1 cellular context compared by ENCODE assay signal in the genomic region with DNA sequence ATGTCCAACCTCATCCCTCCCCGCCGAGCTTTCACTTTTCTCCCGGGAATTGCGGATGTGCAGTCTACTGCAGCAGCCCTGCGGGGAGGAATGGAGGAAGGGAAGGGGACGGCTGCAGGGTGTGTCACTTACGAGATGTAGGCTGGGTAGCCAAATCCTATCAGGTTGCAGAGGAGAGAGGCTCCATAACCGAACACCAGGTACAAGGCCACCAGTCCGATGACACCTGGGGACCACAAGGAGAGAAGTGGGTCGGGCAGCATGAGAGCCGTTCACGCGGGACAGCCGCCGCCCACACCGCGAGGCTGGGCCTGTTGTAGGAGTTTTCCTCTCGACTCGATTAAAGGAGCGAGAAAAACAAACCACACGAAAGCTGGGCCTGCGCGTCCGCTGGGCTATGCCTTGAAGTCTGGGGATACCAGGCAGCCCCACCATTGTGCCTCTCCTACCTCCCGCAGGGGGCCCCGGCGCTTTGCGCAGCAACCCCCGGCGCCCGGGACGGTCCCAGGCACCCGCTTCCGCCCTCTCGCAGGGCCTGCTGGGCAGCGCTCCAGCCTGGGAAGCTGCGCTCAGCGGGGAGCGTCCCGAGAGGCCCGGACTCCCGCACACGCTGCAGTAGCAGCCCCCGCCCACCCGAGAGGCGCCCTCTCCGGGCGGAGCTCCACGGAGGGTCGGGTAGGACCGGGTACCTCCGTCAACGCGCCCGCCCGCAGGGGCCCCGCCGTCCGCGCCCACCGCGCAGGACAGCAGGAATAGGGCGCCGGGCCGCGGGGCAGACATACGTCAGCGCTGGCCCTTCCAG.
A peak's percentile ranks its signal among the peaks of the same experiment; 100 is the strongest.
TF ChIP-seq lines count a peak whose summit lies in the region.

No MANE protein-coding gene starts in this region.

TF ChIP-seq in HEK293, 187 proteins besides CTCF, POLR2A, EP300 and RAD21 (continued from another document and continues in another):
- TF ChIP-seq ZNF610 (tag by site-specific recombination; IDR thresholded peaks at IDR 0.05; ENCODE audit: borderline replicate concordance) (peak; percentile 67; the same call in 1 of the 2 replicates), ZNF549 (tag by site-specific recombination; IDR thresholded peaks at IDR 0.05) (no peak), ZNF654 (tag by site-specific recombination; IDR thresholded peaks at IDR 0.05; ENCODE audit: low read depth) (no peak), ZNF514 (tag by site-specific recombination; IDR thresholded peaks at IDR 0.05) (no peak), ZNF292 (tag by site-specific recombination; IDR thresholded peaks at IDR 0.05; ENCODE audit: borderline replicate concordance, low read depth) (no peak), KLF7 (tag by site-specific recombination; IDR thresholded peaks at IDR 0.05; ENCODE audit: borderline replicate concordance) (peak; percentile 86; the same call in 1 of the 2 replicates), YY2 (tag by site-specific recombination; IDR thresholded peaks at IDR 0.05) (no peak), TRIM28 (IDR thresholded peaks at IDR 0.05; ENCODE audit: borderline replicate concordance, low read length) (no peak), ZNF768 (tag by site-specific recombination; IDR thresholded peaks at IDR 0.05) (no peak), ZNF837 (tag by site-specific recombination; IDR thresholded peaks at IDR 0.05) (no peak), SP7 (tag by site-specific recombination; IDR thresholded peaks at IDR 0.05) (peak; percentile 56), GLI4 (tag by site-specific recombination; IDR thresholded peaks at IDR 0.05) (no peak), ZNF830 (tag by site-specific recombination; IDR thresholded peaks at IDR 0.05; ENCODE audit: low read depth) (no peak), ZNF473 (tag by site-specific recombination; IDR thresholded peaks at IDR 0.05) (no peak), ZNF223 (tag by site-specific recombination; IDR thresholded peaks at IDR 0.05) (no peak), SP2 (tag by site-specific recombination; IDR thresholded peaks at IDR 0.05) (peak; percentile 68), ZNF777 (tag by site-specific recombination; IDR thresholded peaks at IDR 0.05; ENCODE audit: borderline replicate concordance) (no peak), REPIN1 (tag by site-specific recombination; IDR thresholded peaks at IDR 0.05; ENCODE audit: low read depth) (0 out of 2 replicates have a peak, but pooled peaks have one; percentile 41), ZNF341 (tag by site-specific recombination; IDR thresholded peaks at IDR 0.05; ENCODE audit: low read depth) (peak; percentile 90), ZFP37 (tag by site-specific recombination; IDR thresholded peaks at IDR 0.05) (no peak; the same call in 1 of the 2 replicates), TCF7L2 (IDR thresholded peaks at IDR 0.05; ENCODE audit: borderline replicate concordance, low read depth, low read length) (no peak), YY1 (tag by site-specific recombination; IDR thresholded peaks at IDR 0.05) (no peak), ZNF391 (tag by site-specific recombination; IDR thresholded peaks at IDR 0.05; ENCODE audit: borderline replicate concordance, low read depth) (peak; percentile 22; the same call in 1 of the 2 replicates), ZNF221 (tag by site-specific recombination; IDR thresholded peaks at IDR 0.05; ENCODE audit: borderline replicate concordance) (no peak), ZNF530 (tag by site-specific recombination; IDR thresholded peaks at IDR 0.05; ENCODE audit: low read depth) (no peak), ZNF335 (tag by site-specific recombination; conservative IDR thresholded peaks at IDR 0.05) (no peak)
- TF ChIP-seq, protein P1, sequence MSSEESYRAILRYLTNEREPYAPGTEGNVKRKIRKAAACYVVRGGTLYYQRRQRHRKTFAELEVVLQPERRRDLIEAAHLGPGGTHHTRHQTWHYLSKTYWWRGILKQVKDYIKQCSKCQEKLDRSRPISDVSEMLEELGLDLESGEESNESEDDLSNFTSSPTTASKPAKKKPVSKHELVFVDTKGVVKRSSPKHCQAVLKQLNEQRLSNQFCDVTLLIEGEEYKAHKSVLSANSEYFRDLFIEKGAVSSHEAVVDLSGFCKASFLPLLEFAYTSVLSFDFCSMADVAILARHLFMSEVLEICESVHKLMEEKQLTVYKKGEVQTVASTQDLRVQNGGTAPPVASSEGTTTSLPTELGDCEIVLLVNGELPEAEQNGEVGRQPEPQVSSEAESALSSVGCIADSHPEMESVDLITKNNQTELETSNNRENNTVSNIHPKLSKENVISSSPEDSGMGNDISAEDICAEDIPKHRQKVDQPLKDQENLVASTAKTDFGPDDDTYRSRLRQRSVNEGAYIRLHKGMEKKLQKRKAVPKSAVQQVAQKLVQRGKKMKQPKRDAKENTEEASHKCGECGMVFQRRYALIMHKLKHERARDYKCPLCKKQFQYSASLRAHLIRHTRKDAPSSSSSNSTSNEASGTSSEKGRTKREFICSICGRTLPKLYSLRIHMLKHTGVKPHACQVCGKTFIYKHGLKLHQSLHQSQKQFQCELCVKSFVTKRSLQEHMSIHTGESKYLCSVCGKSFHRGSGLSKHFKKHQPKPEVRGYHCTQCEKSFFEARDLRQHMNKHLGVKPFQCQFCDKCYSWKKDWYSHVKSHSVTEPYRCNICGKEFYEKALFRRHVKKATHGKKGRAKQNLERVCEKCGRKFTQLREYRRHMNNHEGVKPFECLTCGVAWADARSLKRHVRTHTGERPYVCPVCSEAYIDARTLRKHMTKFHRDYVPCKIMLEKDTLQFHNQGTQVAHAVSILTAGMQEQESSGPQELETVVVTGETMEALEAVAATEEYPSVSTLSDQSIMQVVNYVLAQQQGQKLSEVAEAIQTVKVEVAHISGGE (tag by site-specific recombination; conservative IDR thresholded peaks at IDR 0.05; ENCODE audit: low read depth) = peak; percentile 31; the same call in 1 of the 2 replicates
- TF ChIP-seq, protein P2, sequence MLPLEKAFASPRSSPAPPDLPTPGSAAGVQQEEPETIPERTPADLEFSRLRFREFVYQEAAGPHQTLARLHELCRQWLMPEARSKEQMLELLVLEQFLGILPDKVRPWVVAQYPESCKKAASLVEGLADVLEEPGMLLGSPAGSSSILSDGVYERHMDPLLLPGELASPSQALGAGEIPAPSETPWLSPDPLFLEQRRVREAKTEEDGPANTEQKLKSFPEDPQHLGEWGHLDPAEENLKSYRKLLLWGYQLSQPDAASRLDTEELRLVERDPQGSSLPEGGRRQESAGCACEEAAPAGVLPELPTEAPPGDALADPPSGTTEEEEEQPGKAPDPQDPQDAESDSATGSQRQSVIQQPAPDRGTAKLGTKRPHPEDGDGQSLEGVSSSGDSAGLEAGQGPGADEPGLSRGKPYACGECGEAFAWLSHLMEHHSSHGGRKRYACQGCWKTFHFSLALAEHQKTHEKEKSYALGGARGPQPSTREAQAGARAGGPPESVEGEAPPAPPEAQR (tag by site-specific recombination; IDR thresholded peaks at IDR 0.05) = no peak
- TF ChIP-seq, protein P3, sequence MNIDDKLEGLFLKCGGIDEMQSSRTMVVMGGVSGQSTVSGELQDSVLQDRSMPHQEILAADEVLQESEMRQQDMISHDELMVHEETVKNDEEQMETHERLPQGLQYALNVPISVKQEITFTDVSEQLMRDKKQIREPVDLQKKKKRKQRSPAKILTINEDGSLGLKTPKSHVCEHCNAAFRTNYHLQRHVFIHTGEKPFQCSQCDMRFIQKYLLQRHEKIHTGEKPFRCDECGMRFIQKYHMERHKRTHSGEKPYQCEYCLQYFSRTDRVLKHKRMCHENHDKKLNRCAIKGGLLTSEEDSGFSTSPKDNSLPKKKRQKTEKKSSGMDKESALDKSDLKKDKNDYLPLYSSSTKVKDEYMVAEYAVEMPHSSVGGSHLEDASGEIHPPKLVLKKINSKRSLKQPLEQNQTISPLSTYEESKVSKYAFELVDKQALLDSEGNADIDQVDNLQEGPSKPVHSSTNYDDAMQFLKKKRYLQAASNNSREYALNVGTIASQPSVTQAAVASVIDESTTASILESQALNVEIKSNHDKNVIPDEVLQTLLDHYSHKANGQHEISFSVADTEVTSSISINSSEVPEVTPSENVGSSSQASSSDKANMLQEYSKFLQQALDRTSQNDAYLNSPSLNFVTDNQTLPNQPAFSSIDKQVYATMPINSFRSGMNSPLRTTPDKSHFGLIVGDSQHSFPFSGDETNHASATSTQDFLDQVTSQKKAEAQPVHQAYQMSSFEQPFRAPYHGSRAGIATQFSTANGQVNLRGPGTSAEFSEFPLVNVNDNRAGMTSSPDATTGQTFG (tag by site-specific recombination; IDR thresholded peaks at IDR 0.05; ENCODE audit: borderline replicate concordance) = no peak
- TF ChIP-seq, protein P4, sequence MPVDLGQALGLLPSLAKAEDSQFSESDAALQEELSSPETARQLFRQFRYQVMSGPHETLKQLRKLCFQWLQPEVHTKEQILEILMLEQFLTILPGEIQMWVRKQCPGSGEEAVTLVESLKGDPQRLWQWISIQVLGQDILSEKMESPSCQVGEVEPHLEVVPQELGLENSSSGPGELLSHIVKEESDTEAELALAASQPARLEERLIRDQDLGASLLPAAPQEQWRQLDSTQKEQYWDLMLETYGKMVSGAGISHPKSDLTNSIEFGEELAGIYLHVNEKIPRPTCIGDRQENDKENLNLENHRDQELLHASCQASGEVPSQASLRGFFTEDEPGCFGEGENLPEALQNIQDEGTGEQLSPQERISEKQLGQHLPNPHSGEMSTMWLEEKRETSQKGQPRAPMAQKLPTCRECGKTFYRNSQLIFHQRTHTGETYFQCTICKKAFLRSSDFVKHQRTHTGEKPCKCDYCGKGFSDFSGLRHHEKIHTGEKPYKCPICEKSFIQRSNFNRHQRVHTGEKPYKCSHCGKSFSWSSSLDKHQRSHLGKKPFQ (tag by site-specific recombination; IDR thresholded peaks at IDR 0.05) = no peak
- TF ChIP-seq, protein P5, sequence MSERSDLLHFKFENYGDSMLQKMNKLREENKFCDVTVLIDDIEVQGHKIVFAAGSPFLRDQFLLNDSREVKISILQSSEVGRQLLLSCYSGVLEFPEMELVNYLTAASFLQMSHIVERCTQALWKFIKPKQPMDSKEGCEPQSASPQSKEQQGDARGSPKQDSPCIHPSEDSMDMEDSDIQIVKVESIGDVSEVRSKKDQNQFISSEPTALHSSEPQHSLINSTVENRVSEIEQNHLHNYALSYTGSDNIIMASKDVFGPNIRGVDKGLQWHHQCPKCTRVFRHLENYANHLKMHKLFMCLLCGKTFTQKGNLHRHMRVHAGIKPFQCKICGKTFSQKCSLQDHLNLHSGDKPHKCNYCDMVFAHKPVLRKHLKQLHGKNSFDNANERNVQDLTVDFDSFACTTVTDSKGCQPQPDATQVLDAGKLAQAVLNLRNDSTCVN (tag by site-specific recombination; optimal IDR thresholded peaks at IDR 0.05) = peak; percentile 89
- TF ChIP-seq, protein P6, sequence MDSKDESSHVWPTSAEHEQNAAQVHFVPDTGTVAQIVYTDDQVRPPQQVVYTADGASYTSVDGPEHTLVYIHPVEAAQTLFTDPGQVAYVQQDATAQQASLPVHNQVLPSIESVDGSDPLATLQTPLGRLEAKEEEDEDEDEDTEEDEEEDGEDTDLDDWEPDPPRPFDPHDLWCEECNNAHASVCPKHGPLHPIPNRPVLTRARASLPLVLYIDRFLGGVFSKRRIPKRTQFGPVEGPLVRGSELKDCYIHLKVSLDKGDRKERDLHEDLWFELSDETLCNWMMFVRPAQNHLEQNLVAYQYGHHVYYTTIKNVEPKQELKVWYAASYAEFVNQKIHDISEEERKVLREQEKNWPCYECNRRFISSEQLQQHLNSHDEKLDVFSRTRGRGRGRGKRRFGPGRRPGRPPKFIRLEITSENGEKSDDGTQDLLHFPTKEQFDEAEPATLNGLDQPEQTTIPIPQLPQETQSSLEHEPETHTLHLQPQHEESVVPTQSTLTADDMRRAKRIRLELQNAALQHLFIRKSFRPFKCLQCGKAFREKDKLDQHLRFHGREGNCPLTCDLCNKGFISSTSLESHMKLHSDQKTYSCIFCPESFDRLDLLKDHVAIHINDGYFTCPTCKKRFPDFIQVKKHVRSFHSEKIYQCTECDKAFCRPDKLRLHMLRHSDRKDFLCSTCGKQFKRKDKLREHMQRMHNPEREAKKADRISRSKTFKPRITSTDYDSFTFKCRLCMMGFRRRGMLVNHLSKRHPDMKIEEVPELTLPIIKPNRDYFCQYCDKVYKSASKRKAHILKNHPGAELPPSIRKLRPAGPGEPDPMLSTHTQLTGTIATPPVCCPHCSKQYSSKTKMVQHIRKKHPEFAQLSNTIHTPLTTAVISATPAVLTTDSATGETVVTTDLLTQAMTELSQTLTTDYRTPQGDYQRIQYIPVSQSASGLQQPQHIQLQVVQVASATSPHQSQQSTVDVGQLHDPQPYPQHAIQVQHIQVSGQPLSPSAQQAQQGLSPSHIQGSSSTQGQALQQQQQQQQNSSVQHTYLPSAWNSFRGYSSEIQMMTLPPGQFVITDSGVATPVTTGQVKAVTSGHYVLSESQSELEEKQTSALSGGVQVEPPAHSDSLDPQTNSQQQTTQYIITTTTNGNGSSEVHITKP (tag by site-specific recombination; IDR thresholded peaks at IDR 0.05) = peak; percentile 48; the same call in 1 of the 2 replicates
- TF ChIP-seq, protein P7, sequence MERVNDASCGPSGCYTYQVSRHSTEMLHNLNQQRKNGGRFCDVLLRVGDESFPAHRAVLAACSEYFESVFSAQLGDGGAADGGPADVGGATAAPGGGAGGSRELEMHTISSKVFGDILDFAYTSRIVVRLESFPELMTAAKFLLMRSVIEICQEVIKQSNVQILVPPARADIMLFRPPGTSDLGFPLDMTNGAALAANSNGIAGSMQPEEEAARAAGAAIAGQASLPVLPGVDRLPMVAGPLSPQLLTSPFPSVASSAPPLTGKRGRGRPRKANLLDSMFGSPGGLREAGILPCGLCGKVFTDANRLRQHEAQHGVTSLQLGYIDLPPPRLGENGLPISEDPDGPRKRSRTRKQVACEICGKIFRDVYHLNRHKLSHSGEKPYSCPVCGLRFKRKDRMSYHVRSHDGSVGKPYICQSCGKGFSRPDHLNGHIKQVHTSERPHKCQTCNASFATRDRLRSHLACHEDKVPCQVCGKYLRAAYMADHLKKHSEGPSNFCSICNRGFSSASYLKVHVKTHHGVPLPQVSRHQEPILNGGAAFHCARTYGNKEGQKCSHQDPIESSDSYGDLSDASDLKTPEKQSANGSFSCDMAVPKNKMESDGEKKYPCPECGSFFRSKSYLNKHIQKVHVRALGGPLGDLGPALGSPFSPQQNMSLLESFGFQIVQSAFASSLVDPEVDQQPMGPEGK (tag by site-specific recombination; IDR thresholded peaks at IDR 0.05) = peak; percentile 92; the same call in 1 of the 2 replicates
- TF ChIP-seq, protein P8, sequence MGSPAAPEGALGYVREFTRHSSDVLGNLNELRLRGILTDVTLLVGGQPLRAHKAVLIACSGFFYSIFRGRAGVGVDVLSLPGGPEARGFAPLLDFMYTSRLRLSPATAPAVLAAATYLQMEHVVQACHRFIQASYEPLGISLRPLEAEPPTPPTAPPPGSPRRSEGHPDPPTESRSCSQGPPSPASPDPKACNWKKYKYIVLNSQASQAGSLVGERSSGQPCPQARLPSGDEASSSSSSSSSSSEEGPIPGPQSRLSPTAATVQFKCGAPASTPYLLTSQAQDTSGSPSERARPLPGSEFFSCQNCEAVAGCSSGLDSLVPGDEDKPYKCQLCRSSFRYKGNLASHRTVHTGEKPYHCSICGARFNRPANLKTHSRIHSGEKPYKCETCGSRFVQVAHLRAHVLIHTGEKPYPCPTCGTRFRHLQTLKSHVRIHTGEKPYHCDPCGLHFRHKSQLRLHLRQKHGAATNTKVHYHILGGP (tag by site-specific recombination; IDR thresholded peaks at IDR 0.05) = no peak
- TF ChIP-seq, protein P9, sequence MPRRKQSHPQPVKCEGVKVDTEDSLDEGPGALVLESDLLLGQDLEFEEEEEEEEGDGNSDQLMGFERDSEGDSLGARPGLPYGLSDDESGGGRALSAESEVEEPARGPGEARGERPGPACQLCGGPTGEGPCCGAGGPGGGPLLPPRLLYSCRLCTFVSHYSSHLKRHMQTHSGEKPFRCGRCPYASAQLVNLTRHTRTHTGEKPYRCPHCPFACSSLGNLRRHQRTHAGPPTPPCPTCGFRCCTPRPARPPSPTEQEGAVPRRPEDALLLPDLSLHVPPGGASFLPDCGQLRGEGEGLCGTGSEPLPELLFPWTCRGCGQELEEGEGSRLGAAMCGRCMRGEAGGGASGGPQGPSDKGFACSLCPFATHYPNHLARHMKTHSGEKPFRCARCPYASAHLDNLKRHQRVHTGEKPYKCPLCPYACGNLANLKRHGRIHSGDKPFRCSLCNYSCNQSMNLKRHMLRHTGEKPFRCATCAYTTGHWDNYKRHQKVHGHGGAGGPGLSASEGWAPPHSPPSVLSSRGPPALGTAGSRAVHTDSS (tag by site-specific recombination; IDR thresholded peaks at IDR 0.05) = no peak
